In the genomic region with DNA sequence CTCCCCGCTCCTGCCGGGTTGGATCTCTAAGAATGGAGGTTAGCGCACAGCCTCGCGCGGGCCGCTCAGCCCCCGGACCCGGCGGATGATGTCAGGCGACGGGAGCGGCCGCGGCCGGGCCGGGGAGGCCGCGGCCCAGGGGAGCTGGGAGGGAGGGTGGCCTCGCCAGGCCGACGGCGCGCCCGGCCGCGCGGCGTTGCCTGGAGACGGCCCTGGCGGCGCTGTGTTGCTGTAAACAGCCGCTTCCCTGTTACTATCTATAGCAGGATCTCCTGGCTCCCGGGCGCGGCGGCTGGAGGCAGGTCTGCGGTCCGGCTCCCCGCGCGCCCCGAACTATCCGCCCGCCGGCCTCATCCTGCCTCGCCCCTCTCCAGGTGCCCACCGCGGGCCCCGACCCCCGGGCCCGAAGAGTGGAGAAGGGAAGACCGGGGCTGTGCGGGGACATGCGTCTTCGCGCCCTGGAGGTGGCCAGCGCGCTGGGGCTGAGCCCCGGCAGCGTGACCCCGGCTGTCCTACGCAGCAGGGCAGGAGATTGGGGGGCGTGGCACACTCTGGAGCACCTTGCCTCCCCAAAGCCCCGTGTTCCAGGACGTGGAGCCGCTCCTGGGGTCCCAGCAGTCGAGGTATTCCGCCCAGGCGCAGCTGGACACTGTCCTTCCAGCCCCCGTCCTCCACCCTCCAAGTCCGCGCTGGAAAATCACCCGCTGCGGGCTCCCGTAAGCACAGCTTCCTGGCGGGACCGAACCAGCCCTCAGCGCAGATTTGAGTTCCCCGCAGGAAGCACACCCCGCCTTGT, we compare ENCODE assay signal across 1 cellular context.
TF ChIP-seq lines count a peak whose summit lies in the region.

No MANE protein-coding gene starts in this region.

TF ChIP-seq in HepG2, 621 proteins besides CTCF, POLR2A, EP300 and RAD21 (continued from another document and continues in another):
- TF ChIP-seq, protein P1, sequence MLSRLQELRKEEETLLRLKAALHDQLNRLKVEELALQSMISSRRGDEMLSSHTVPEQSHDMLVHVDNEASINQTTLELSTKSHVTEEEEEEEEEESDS (CRISPR knock-in tag; IDR thresholded peaks at IDR 0.05; ENCODE audit: borderline replicate concordance) = no peak
- TF ChIP-seq PLRG1 (conservative IDR thresholded peaks at IDR 0.05) = no peak
- TF ChIP-seq ZNF569 (CRISPR knock-in tag; IDR thresholded peaks at IDR 0.05; ENCODE audit: borderline replicate concordance) = no peak
- TF ChIP-seq, protein P2, sequence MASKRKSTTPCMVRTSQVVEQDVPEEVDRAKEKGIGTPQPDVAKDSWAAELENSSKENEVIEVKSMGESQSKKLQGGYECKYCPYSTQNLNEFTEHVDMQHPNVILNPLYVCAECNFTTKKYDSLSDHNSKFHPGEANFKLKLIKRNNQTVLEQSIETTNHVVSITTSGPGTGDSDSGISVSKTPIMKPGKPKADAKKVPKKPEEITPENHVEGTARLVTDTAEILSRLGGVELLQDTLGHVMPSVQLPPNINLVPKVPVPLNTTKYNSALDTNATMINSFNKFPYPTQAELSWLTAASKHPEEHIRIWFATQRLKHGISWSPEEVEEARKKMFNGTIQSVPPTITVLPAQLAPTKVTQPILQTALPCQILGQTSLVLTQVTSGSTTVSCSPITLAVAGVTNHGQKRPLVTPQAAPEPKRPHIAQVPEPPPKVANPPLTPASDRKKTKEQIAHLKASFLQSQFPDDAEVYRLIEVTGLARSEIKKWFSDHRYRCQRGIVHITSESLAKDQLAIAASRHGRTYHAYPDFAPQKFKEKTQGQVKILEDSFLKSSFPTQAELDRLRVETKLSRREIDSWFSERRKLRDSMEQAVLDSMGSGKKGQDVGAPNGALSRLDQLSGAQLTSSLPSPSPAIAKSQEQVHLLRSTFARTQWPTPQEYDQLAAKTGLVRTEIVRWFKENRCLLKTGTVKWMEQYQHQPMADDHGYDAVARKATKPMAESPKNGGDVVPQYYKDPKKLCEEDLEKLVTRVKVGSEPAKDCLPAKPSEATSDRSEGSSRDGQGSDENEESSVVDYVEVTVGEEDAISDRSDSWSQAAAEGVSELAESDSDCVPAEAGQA (IDR thresholded peaks at IDR 0.05; ENCODE audit: low read depth) = no peak
- TF ChIP-seq, protein P2 (CRISPR knock-in tag; IDR thresholded peaks at IDR 0.05; ENCODE audit: borderline replicate concordance) = no peak
- TF ChIP-seq MEIS2 (CRISPR knock-in tag; IDR thresholded peaks at IDR 0.05) = no peak
- no peak for TF ChIP-seq SMC3 (IDR thresholded peaks at IDR 0.05; ENCODE audit: low read length)
- TF ChIP-seq EEA1 (CRISPR knock-in tag; IDR thresholded peaks at IDR 0.05; ENCODE audit: borderline replicate concordance) = no peak
- no peak for TF ChIP-seq TRIM24 (CRISPR knock-in tag; IDR thresholded peaks at IDR 0.05)
- TF ChIP-seq, protein P3, sequence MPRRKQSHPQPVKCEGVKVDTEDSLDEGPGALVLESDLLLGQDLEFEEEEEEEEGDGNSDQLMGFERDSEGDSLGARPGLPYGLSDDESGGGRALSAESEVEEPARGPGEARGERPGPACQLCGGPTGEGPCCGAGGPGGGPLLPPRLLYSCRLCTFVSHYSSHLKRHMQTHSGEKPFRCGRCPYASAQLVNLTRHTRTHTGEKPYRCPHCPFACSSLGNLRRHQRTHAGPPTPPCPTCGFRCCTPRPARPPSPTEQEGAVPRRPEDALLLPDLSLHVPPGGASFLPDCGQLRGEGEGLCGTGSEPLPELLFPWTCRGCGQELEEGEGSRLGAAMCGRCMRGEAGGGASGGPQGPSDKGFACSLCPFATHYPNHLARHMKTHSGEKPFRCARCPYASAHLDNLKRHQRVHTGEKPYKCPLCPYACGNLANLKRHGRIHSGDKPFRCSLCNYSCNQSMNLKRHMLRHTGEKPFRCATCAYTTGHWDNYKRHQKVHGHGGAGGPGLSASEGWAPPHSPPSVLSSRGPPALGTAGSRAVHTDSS (CRISPR knock-in tag; conservative IDR thresholded peaks at IDR 0.05) = no peak
- 0 out of 2 replicates have a peak, but pooled peaks have one; percentile 44 for TF ChIP-seq NR3C1 (CRISPR knock-in tag; IDR thresholded peaks at IDR 0.05)
- no peak for TF ChIP-seq ATRX (CRISPR knock-in tag; IDR thresholded peaks at IDR 0.05; ENCODE audit: borderline replicate concordance)
- TF ChIP-seq KLF15 (CRISPR knock-in tag; IDR thresholded peaks at IDR 0.05; ENCODE audit: borderline replicate concordance) = 0 out of 2 replicates have a peak, but pooled peaks have one; percentile 44
- no peak for TF ChIP-seq EZH2 (conservative IDR thresholded peaks at IDR 0.05; ENCODE audit: low read depth, low read length)
- peak; percentile 27; the same call in 1 of the 2 replicates for TF ChIP-seq MEF2D (CRISPR knock-in tag; IDR thresholded peaks at IDR 0.05)
- no peak for TF ChIP-seq XRCC5 (optimal IDR thresholded peaks at IDR 0.05; ENCODE audit: low read length)
- TF ChIP-seq BRF2 (CRISPR knock-in tag; IDR thresholded peaks at IDR 0.05) = no peak
- peak; percentile 27; the same call in 1 of the 2 replicates for TF ChIP-seq ZNF616 (CRISPR knock-in tag; IDR thresholded peaks at IDR 0.05; ENCODE audit: low read depth)
- peak; percentile 41; the same call in 1 of the 2 replicates for TF ChIP-seq ZNF580 (CRISPR knock-in tag; IDR thresholded peaks at IDR 0.05; ENCODE audit: borderline replicate concordance, low read depth)
- peak; percentile 46; the same call in 1 of the 2 replicates for TF ChIP-seq ZNF768 (CRISPR knock-in tag; IDR thresholded peaks at IDR 0.05)
- peak; percentile 44 for TF ChIP-seq IKZF4 (CRISPR knock-in tag; IDR thresholded peaks at IDR 0.05; ENCODE audit: borderline replicate concordance, low read depth, not compliant biosample characterization)
- TF ChIP-seq, protein P4, sequence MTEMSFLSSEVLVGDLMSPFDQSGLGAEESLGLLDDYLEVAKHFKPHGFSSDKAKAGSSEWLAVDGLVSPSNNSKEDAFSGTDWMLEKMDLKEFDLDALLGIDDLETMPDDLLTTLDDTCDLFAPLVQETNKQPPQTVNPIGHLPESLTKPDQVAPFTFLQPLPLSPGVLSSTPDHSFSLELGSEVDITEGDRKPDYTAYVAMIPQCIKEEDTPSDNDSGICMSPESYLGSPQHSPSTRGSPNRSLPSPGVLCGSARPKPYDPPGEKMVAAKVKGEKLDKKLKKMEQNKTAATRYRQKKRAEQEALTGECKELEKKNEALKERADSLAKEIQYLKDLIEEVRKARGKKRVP (CRISPR knock-in tag; IDR thresholded peaks at IDR 0.05) = no peak
- TF ChIP-seq FUBP1 (CRISPR knock-in tag; IDR thresholded peaks at IDR 0.05; ENCODE audit: borderline replicate concordance) = no peak
- TF ChIP-seq MEIS1 (CRISPR knock-in tag; IDR thresholded peaks at IDR 0.05; ENCODE audit: borderline replicate concordance) = no peak
- TF ChIP-seq RFXAP (CRISPR knock-in tag; IDR thresholded peaks at IDR 0.05; ENCODE audit: borderline replicate concordance) = 0 out of 2 replicates have a peak, but pooled peaks have one; percentile 18
- no peak for TF ChIP-seq SP5 (CRISPR knock-in tag; IDR thresholded peaks at IDR 0.05; ENCODE audit: borderline replicate concordance, low read depth)
- no peak for TF ChIP-seq NPAS2 (CRISPR knock-in tag; IDR thresholded peaks at IDR 0.05; ENCODE audit: borderline replicate concordance)
- no peak for TF ChIP-seq ZBTB37 (CRISPR knock-in tag; IDR thresholded peaks at IDR 0.05)
- no peak for TF ChIP-seq NFYC (CRISPR knock-in tag; IDR thresholded peaks at IDR 0.05)
- TF ChIP-seq ZNF264 (CRISPR knock-in tag; IDR thresholded peaks at IDR 0.05) = peak; percentile 69; the same call in 1 of the 2 replicates
- TF ChIP-seq ZNF713 (CRISPR knock-in tag; IDR thresholded peaks at IDR 0.05) = no peak
- no peak for TF ChIP-seq ZNF550 (CRISPR knock-in tag; IDR thresholded peaks at IDR 0.05; ENCODE audit: borderline replicate concordance)
- TF ChIP-seq WIZ (CRISPR knock-in tag; IDR thresholded peaks at IDR 0.05) = no peak
- TF ChIP-seq, protein P5, sequence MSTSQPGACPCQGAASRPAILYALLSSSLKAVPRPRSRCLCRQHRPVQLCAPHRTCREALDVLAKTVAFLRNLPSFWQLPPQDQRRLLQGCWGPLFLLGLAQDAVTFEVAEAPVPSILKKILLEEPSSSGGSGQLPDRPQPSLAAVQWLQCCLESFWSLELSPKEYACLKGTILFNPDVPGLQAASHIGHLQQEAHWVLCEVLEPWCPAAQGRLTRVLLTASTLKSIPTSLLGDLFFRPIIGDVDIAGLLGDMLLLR (CRISPR knock-in tag; IDR thresholded peaks at IDR 0.05) = 0 out of 2 replicates have a peak, but pooled peaks have one; percentile 29
- no peak for TF ChIP-seq TEAD3 (CRISPR knock-in tag; optimal IDR thresholded peaks at IDR 0.05; ENCODE audit: borderline replicate concordance)
- no peak for TF ChIP-seq TCF7L2 (IDR thresholded peaks at IDR 0.05; ENCODE audit: low read depth, low read length)
- no peak for TF ChIP-seq KLF9 (CRISPR knock-in tag; IDR thresholded peaks at IDR 0.05; ENCODE audit: low read depth)
- TF ChIP-seq PCBP2 (optimal IDR thresholded peaks at IDR 0.05; ENCODE audit: low read depth, low read length, poor library complexity, severe bottlenecking) = no peak
- no peak for TF ChIP-seq ZNF383 (CRISPR knock-in tag; IDR thresholded peaks at IDR 0.05; ENCODE audit: borderline replicate concordance)
- TF ChIP-seq ZNF770 (CRISPR knock-in tag; IDR thresholded peaks at IDR 0.05) = peak; percentile 62; the same call in 1 of the 2 replicates
- TF ChIP-seq ZNF549 (CRISPR knock-in tag; IDR thresholded peaks at IDR 0.05) = no peak
- TF ChIP-seq NFIC (IDR thresholded peaks at IDR 0.05; ENCODE audit: low read length) = no peak
- no peak for TF ChIP-seq TFAP4 (IDR thresholded peaks at IDR 0.05; ENCODE audit: borderline replicate concordance, low read depth)
